In the genomic region with DNA sequence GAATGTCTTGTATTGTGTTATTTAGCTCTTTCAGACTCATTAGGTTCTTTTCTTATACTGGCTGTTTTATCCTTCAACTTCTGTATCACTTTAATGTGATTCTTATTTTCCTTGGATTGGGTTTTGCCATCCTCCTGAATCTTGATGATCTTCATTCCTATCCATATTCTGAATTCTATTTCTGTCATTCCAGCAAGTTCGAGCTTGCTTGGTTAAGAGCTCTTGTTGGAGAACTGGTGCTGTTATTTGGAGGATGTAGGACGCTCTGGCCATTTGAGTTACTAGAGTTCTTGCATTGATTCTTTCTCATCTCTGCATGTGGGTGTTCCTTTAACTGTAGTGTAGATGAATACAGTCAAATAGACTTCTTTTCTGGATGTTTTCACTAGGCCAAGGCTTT, we compare ENCODE assay signal across 34 cellular contexts.
"Had no signal": no experiment of that assay in that cellular context is flagged by ENCODE, and none has a peak within 500 bp of the region (broad histone marks: within the 10 kb centered on the region; RNA-seq: fewer than 3 reads in every experiment).

No MANE protein-coding gene starts in this region.

- H3K4me1 ChIP-seq: SJSA1 had no signal

- H3K36me3 ChIP-seq: Peyer's patch had no signal

- H3K27ac ChIP-seq: Peyer's patch, RWPE1, SJSA1 had no signal

- H3K36me3 Mint-ChIP-seq: brain had no signal

- H3K4me2 ChIP-seq: KMS-11 had no signal

- H3K27me3 Mint-ChIP-seq: activated B cell treated with CpG ODN at 0.5 μM for 24 hours; activated CD4-positive, alpha-beta T cell treated with anti-CD3 and anti-CD28 coated beads, Interleukin-2, amount 10 ng/mL, durations not matched to agents 24 days and 14 days; activated CD8-positive, alpha-beta memory T cell treated with anti-CD3 and anti-CD28 coated beads, Interleukin-2, amount 10 ng/mL, durations not matched to agents 7 days and 5 days; activated T-cell treated with anti-CD3 and anti-CD28 coated beads, Interleukin-2, amount 50 U/mL, for 24 hours had no signal

- H3K9me3 ChIP-seq: Peyer's patch had no signal

- FAIRE-seq: astrocyte, TTC549 had no signal

- H3K4me3 ChIP-seq: Peyer's patch, SJSA1 had no signal

- H3K27me3 ChIP-seq: Peyer's patch had no signal

- H3K4me3 Mint-ChIP-seq: activated B cell treated with CpG ODN at 0.5 μM for 24 hours; activated CD4-positive, alpha-beta T cell treated with anti-CD3 and anti-CD28 coated beads, Interleukin-2, amount 10 ng/mL, durations not matched to agents 24 days and 14 days; activated CD8-positive, alpha-beta memory T cell treated with anti-CD3 and anti-CD28 coated beads, Interleukin-2, amount 10 ng/mL, durations not matched to agents 7 days and 5 days; activated T-cell treated with anti-CD3 and anti-CD28 coated beads, Interleukin-2, amount 50 U/mL, for 24 hours; brain had no signal

- H3K9ac ChIP-seq: KMS-11 had no signal

- DNase-seq: activated B cell treated with CpG ODN at 0.5 μM for 24 hours; activated CD4-positive, alpha-beta T cell treated with anti-CD3 and anti-CD28 coated beads for 1 hour; activated CD4-positive, alpha-beta T cell treated with anti-CD3 and anti-CD28 coated beads, Interleukin-2, amount 10 ng/mL, durations not matched to agents 24 days and 14 days; activated CD4-positive, alpha-beta T cell treated with anti-CD3 and anti-CD28 coated beads, Interleukin-2, amount 50 U/mL, for 48 hours; activated CD8-positive, alpha-beta memory T cell treated with anti-CD3 and anti-CD28 coated beads, Interleukin-2, amount 10 ng/mL, durations not matched to agents 7 days and 5 days; activated gamma-delta T cell treated with Interleukin-2 at 50 U/mL for 16 hours; activated naive CD4-positive, alpha-beta T cell treated with anti-CD3 and anti-CD28 coated beads, Interleukin-2, amount 50 U/mL, for 16 hours; activated T-cell treated with anti-CD3 and anti-CD28 coated beads, Interleukin-2, amount 50 U/mL, for 24 hours; amygdala; cerebellar nuclear complex; MV-4-11; NCI-H1092 treated with DMSO at 0.1 percent for 48 hours; NCI-H1417 treated with DMSO at 0.1 percent for 48 hours; NCI-H1694; NCI-H2029; NCI-H2107; NCI-H2171 treated with DMSO at 0.1 percent for 48 hours; NCI-H226; NCI-H526 treated with DMSO at 0.1 percent for 48 hours; NCI-H82; NK-92 treated with Interleukin-12 subunit alpha and Interleukin-12 subunit beta, amount 100 ng/mL, for 24 hours; OCI-M1; Peyer's patch; Right ventricle myocardium superior; SW 1271; T-helper 9 cell had no signal

- H3K4me1 Mint-ChIP-seq: brain had no signal

- H3K27ac Mint-ChIP-seq: activated B cell treated with CpG ODN at 0.5 μM for 24 hours; activated CD8-positive, alpha-beta memory T cell treated with anti-CD3 and anti-CD28 coated beads, Interleukin-2, amount 10 ng/mL, durations not matched to agents 7 days and 5 days; activated T-cell treated with anti-CD3 and anti-CD28 coated beads, Interleukin-2, amount 50 U/mL, for 24 hours; activated T-helper 2 cell treated with anti-CD3 and anti-CD28 coated beads, Interferon-gamma antibody, Interleukin-2, Interleukin-4, amounts not matched to agents 10 μg/mL and 5 μg/mL and 100 μg/mL, durations not matched to agents 14 hours and 24 hours and 36 hours; brain had no signal

- ATAC-seq: activated CD8-positive, alpha-beta memory T cell treated with anti-CD3 and anti-CD28 coated beads, Interleukin-2, amount 10 ng/mL, durations not matched to agents 7 days and 5 days; SK-N-SH treated with all-trans-retinoic acid at 6 μM for 48 hours had no signal
